In the genomic region with DNA sequence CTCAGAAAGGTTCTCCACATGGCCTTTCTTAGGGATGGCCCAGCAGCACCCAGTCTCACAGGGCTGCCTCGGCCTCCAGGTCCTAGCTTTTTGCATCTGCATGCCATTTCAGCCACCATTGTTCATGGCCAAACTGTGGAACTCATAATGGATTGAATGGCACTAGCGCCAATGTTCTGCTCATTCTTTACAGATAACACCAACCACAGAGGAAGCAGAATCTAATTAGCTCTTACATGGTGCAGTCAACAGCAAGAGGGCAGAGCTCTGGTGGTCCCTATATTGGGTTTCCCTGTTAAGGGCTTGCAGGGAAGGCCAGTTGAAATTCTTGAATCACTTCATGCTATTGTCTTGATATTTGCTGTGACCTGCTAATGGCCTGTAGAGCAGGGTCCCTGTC, we compare ENCODE assay signal across 16 cellular contexts. TPM values are rescaled to one million over a fixed set of nuclear protein-coding genes. Genes with fewer than 3 reads are reported as not detected.
DNase-seq lines count a peak whose midpoint lies in the region; FAIRE-seq and TF ChIP-seq lines count a peak whose summit lies in the region.
"Had no signal": no experiment of that assay in that cellular context is flagged by ENCODE, and none has a peak within 500 bp of the region (broad histone marks: within the 10 kb centered on the region; RNA-seq: fewer than 3 reads in every experiment).

No MANE protein-coding gene starts in this region.

- peaks cover under 1% of the 10 kb centered on the region for H3K36me3 Mint-ChIP-seq in activated CD4-positive, alpha-beta memory T cell treated with anti-CD3 and anti-CD28 coated beads for 36 hours

- H3K9me3 ChIP-seq in mammary epithelial cell (replicated peaks; ENCODE audit: insufficient read depth, low read length) (no peaks in the 10 kb centered on the region), breast epithelium (no peaks in the 10 kb centered on the region), endothelial cell of umbilical vein (replicated peaks; ENCODE audit: control insufficient read depth, insufficient read depth, low read length) (no peaks in the 10 kb centered on the region), stomach (no peaks in the 10 kb centered on the region)
- H3K9me3 ChIP-seq: BE2C, psoas muscle had no signal

- H3K4me1 ChIP-seq in mammary epithelial cell (ENCODE audit: insufficient read depth, low read length) = peaks cover 48% of the 10 kb centered on the region
- H3K4me1 ChIP-seq in breast epithelium = no peaks in the 10 kb centered on the region
- peaks cover 16% of the 10 kb centered on the region for H3K4me1 ChIP-seq in endothelial cell of umbilical vein (ENCODE audit: control insufficient read depth, extremely low read depth, insufficient read depth, low read length)
- peaks cover 0 to 32% (median 11%) of the 10 kb centered on the region in 4 donors for H3K4me1 ChIP-seq in stomach
- H3K4me1 ChIP-seq: BE2C, psoas muscle had no signal

- BruUV-seq in mammary epithelial cell (replicated peaks; lab: Mats Ljungman, UMichigan) (no TSS peak), endothelial cell of umbilical vein (replicated peaks; lab: Mats Ljungman, UMichigan) (no TSS peak)

- POLR2A ChIA-PET in activated CD4-positive, alpha-beta memory T cell treated with anti-CD3 and anti-CD28 coated beads for 36 hours (lab: Charles Lee) = interaction anchor here (1.0 to 4.2 kb wide), 5 partner anchors 24 to 46 kb away, joined by 3 to 13 read pairs (median 4); partner anchors contain the start of gene ARL4C
- POLR2A ChIA-PET in endothelial cell of umbilical vein (lab: Charles Lee) = interaction anchor here (0.8 kb wide), 1 partner anchor 29 kb away, joined by 7 read pairs; no protein-coding TSS in a partner anchor

- H3K79me2 ChIP-seq in mammary epithelial cell (ENCODE audit: insufficient read depth, low read length) = no peaks in the 10 kb centered on the region
- H3K79me2 ChIP-seq in endothelial cell of umbilical vein (ENCODE audit: control insufficient read depth, insufficient read depth, low read length) = no peaks in the 10 kb centered on the region

- H3K27ac ChIP-seq in mammary epithelial cell (ENCODE audit: insufficient read depth, low read depth, low read length) = peak overlapping the region; percentile 49
- no peak overlapping the region for H3K27ac ChIP-seq in breast epithelium
- H3K27ac ChIP-seq in endothelial cell of umbilical vein (ENCODE audit: insufficient read depth, low read depth, low read length) = no peak overlapping the region
- peak overlapping the region; percentile 5 to 70 (median 41) for H3K27ac ChIP-seq in stomach
- H3K27ac ChIP-seq: psoas muscle, SK-N-MC had no signal

- dilution Hi-C loops in mammary epithelial cell (cut with HindIII; ENCODE audit: low sequenced_read_pairs) = loop anchor here (5.0 kb wide), 1 partner anchor 36 kb away; no protein-coding TSS in a partner anchor
- dilution Hi-C loops in endothelial cell of umbilical vein (cut with MboI; ENCODE audit: extremely low pct_ligation_motif_present, low sequenced_read_pairs) = no loop called here

- H3K9me3 Mint-ChIP-seq in activated CD4-positive, alpha-beta memory T cell treated with anti-CD3 and anti-CD28 coated beads for 36 hours = no peaks in the 10 kb centered on the region

- H3K4me3 ChIP-seq in mammary epithelial cell (replicated peaks in 1 of 3; ENCODE audit: insufficient read depth in 1 of 3, low read depth in 2 of 3, low read length in 3 of 3) = no peak overlapping the region
- no peak overlapping the region for H3K4me3 ChIP-seq in breast epithelium
- H3K4me3 ChIP-seq in endothelial cell of umbilical vein (replicated peaks in 1 of 3; ENCODE audit: insufficient read depth in 1 of 3, low read depth in 1 of 3, low read length in 3 of 3) = no peak overlapping the region
- H3K4me3 ChIP-seq in stomach = no peak overlapping the region
- H3K4me3 ChIP-seq: psoas muscle, SK-N-MC had no signal

- no peaks in the 10 kb centered on the region for H3K27me3 Mint-ChIP-seq in activated CD4-positive, alpha-beta memory T cell treated with anti-CD3 and anti-CD28 coated beads for 36 hours

- DNase-seq in mammary epithelial cell (no peak), breast epithelium (ENCODE audit: low spot score in 2 of 2) (no peak), endothelial cell of umbilical vein (ENCODE audit: low read depth, low spot score) (no peak), stomach (no peak), hepatic stellate cell (ENCODE audit: low spot score) (no peak), NCI-H2029 (lab: John Stamatoyannopoulos, UW) (no peak), SW 1271 (lab: John Stamatoyannopoulos, UW) (no peak)
- no peak for DNase-seq in activated CD4-positive, alpha-beta memory T cell treated with anti-CD3 and anti-CD28 coated beads for 36 hours
- DNase-seq: BE2C; DMS79; head of caudate nucleus; NCI-H1092; NCI-H2227 treated with DMSO at 0.1 percent for 48 hours; psoas muscle; stimulated activated CD4-positive, alpha-beta T cell treated with anti-CD3 and anti-CD28 coated beads, Interleukin-15, amount 100 ng/mL, for 24 hours had no signal

- no peak for TF ChIP-seq EP300 in stomach (IDR thresholded peaks at IDR 0.05)

- H3K9ac ChIP-seq in mammary epithelial cell (ENCODE audit: insufficient read depth, low read length) (no peak overlapping the region), endothelial cell of umbilical vein (replicated peaks; ENCODE audit: extremely low read depth, insufficient read depth, low read length) (no peak overlapping the region)

- no peaks in the 10 kb centered on the region for H3K36me3 ChIP-seq in mammary epithelial cell (ENCODE audit: insufficient read depth, low read length)
- no peaks in the 10 kb centered on the region for H3K36me3 ChIP-seq in breast epithelium
- H3K36me3 ChIP-seq in endothelial cell of umbilical vein (ENCODE audit: control insufficient read depth in 2 of 2, extremely low read depth in 1 of 2, insufficient read depth in 2 of 2, low read length in 2 of 2) = no peaks in the 10 kb centered on the region
- no peaks in the 10 kb centered on the region for H3K36me3 ChIP-seq in stomach
- H3K36me3 ChIP-seq: BE2C had no signal

- WGBS in mammary epithelial cell (ENCODE audit: low coverage, missing lambda C conversion rate) = 100% methylated on average over 2 of the region's 2 CpGs
- WGBS in stomach, 5 donors = 84 to 93% (median 92%) methylated on average over 2 of the region's 2 CpGs

- no peaks in the 10 kb centered on the region for H3K27me3 ChIP-seq in mammary epithelial cell (ENCODE audit: insufficient read depth, low read length)
- H3K27me3 ChIP-seq in breast epithelium = no peaks in the 10 kb centered on the region
- no peaks in the 10 kb centered on the region for H3K27me3 ChIP-seq in endothelial cell of umbilical vein (ENCODE audit: control insufficient read depth in 2 of 2, insufficient read depth in 2 of 2, low read length in 2 of 2)
- no peaks in the 10 kb centered on the region for H3K27me3 ChIP-seq in stomach
- H3K27me3 ChIP-seq: BE2C had no signal

- H2AFZ ChIP-seq in mammary epithelial cell (ENCODE audit: low read depth, low read length) (peak overlapping the region; percentile 29), endothelial cell of umbilical vein (ENCODE audit: low read depth, low read length) (no peak overlapping the region)

- H3K27ac Mint-ChIP-seq in activated CD4-positive, alpha-beta memory T cell treated with anti-CD3 and anti-CD28 coated beads for 36 hours = peak overlapping the region; percentile 88

- in situ Hi-C loops in mammary epithelial cell (cut with MboI; ENCODE audit: low sequenced_read_pairs in 2 of 2) = no loop called here

- FAIRE-seq in endothelial cell of umbilical vein (lab: Jason Lieb, UNC) = peak; percentile 35

- H3K4me2 ChIP-seq in mammary epithelial cell (ENCODE audit: insufficient read depth, low read depth, low read length) (no peak overlapping the region), endothelial cell of umbilical vein (ENCODE audit: insufficient read depth, low read length) (no peak overlapping the region)

- H3K4me1 Mint-ChIP-seq in activated CD4-positive, alpha-beta memory T cell treated with anti-CD3 and anti-CD28 coated beads for 36 hours (ENCODE audit: low read depth) = peaks cover 78% of the 10 kb centered on the region

- no peaks in the 10 kb centered on the region for H4K20me1 ChIP-seq in mammary epithelial cell (ENCODE audit: insufficient read depth, low read length)
- no peaks in the 10 kb centered on the region for H4K20me1 ChIP-seq in endothelial cell of umbilical vein (replicated peaks; ENCODE audit: control insufficient read depth, extremely low read depth, insufficient read depth, low read length)

- H3K4me3 Mint-ChIP-seq in activated CD4-positive, alpha-beta memory T cell treated with anti-CD3 and anti-CD28 coated beads for 36 hours = peak overlapping the region; percentile 7

- TF ChIP-seq POLR2A in breast epithelium (IDR thresholded peaks at IDR 0.05) = no peak
- TF ChIP-seq POLR2A in endothelial cell of umbilical vein (IDR thresholded peaks at IDR 0.05; ENCODE audit: low read depth, low read length) = no peak
- no peak for TF ChIP-seq POLR2A in stomach (IDR thresholded peaks at IDR 0.05)

- CTCF ChIA-PET in mammary epithelial cell (lab: Charles Lee; ENCODE audit: low non-redundant PET) (no interaction called here), endothelial cell of umbilical vein (lab: Charles Lee) (no interaction called here)
- CTCF ChIA-PET in activated CD4-positive, alpha-beta memory T cell treated with anti-CD3 and anti-CD28 coated beads for 36 hours (lab: Charles Lee) = interaction anchor here (0.9 to 2.2 kb wide), 4 partner anchors 8 to 159 kb away, joined by 3 to 8 read pairs (median 4); no protein-coding TSS in a partner anchor

- H3K9me1 ChIP-seq in endothelial cell of umbilical vein (replicated peaks; ENCODE audit: control insufficient read depth, extremely low read depth, insufficient read depth, low read length) = no peaks in the 10 kb centered on the region

- TF ChIP-seq CTCF in mammary epithelial cell (conservative IDR thresholded peaks at IDR 0.05 in 1 of 2, IDR thresholded peaks at IDR 0.05 in 1 of 2; ENCODE audit: extremely low read depth in 1 of 2, insufficient read depth in 1 of 2, low read depth in 1 of 2, low read length in 2 of 2) (no peak), breast epithelium (IDR thresholded peaks at IDR 0.05) (no peak), endothelial cell of umbilical vein (IDR thresholded peaks at IDR 0.05; ENCODE audit: extremely low read depth in 1 of 2, insufficient read depth in 1 of 2, low read depth in 1 of 2, low read length in 2 of 2) (no peak), stomach (IDR thresholded peaks at IDR 0.05) (no peak)

- intact Hi-C loops in mammary epithelial cell (cut with micrococcal nuclease) = no loop called here
- intact Hi-C loops in breast epithelium (cut with DNase I; ENCODE audit: low total_unique reads) = no loop called here
- intact Hi-C loops in activated CD4-positive, alpha-beta memory T cell treated with anti-CD3 and anti-CD28 coated beads for 36 hours (cut with micrococcal nuclease) = no loop called here
- intact Hi-C loops in endothelial cell of umbilical vein (cut with micrococcal nuclease) = no loop called here
- intact Hi-C loops in stomach (cut with DNase I; ENCODE audit: low total_unique reads) = no loop called here

RNA-seq across cellular contexts. Expression of gene ARL4C, which starts 45.6 kb away (rescaled TPM):
- total RNA-seq in mammary epithelial cell (10 to 100 TPM; 94.2 to 98.9 TPM), breast epithelium (10 to 100 TPM; 16.1 to 61.0 (median 23.5) TPM), endothelial cell of umbilical vein (8.3 and 10.5 TPM in 2 replicates), stomach (10 to 100 TPM in 3 of 5 donors, 1 to 10 TPM in 2; 3.6 to 13.6 (median 12.1) TPM)
- polyA plus RNA-seq in mammary epithelial cell (64.9 TPM), endothelial cell of umbilical vein (4.7 and 5.5 TPM in 2 replicates), stomach (10 to 100 TPM in 1 of 3 donors, 1 to 10 TPM in 2; 3.7 to 14.2 (median 7.6) TPM)
- polyA minus RNA-seq in mammary epithelial cell (59.3 TPM), endothelial cell of umbilical vein (6.0 and 6.1 TPM in 2 replicates)
- total RNA-seq in activated CD4-positive, alpha-beta memory T cell treated with anti-CD3 and anti-CD28 coated beads for 36 hours = 10 to 100 TPM; 44.4 to 44.7 TPM
- polyA plus RNA-seq in endothelial cell of umbilical vein (2011; cell fraction: cytosol; rRNA removed) = 3.9 and 4.9 TPM in 2 replicates
- 4.9 and 5.7 TPM in 2 replicates for polyA plus RNA-seq in endothelial cell of umbilical vein (2011; cell fraction: nucleus; rRNA removed)
- polyA plus RNA-seq in endothelial cell of umbilical vein (2012) = 10.0 and 11.3 TPM in 2 replicates
- not detected for polyA minus RNA-seq in endothelial cell of umbilical vein (2011; cell fraction: cytosol; rRNA and poly(A)+ RNA removed)
- 5.5 and 6.3 TPM in 2 replicates for polyA minus RNA-seq in endothelial cell of umbilical vein (2011; cell fraction: nucleus; rRNA and poly(A)+ RNA removed)

Comparison
In these comparisons a context has a peak if more than half of its experiments do, and no peak if none do; other contexts are left out.
1. H3K27ac ChIP-seq: peak in mammary epithelial cell (single experiment) and stomach (5 of 5); none in breast epithelium (0 of 2) and endothelial cell of umbilical vein (single experiment).